14 cellular contexts compared by ENCODE assay signal in genomic region chr10:30476511-30476910, GRCh38. TPM values are rescaled to one million over a fixed set of nuclear protein-coding genes. Genes with fewer than 3 reads are reported as not detected.
DNase-seq lines count a peak whose midpoint lies in the region; ATAC-seq and TF ChIP-seq lines count a peak whose summit lies in the region.
"Had no signal": no experiment of that assay in that cellular context is flagged by ENCODE, and none has a peak within 500 bp of the region (broad histone marks: within the 10 kb centered on the region; RNA-seq: fewer than 3 reads in every experiment).

No MANE protein-coding gene starts in this region.

- TF ChIP-seq CTCF in natural killer cell (IDR thresholded peaks at IDR 0.05), result no peak

- H3K9me3 Mint-ChIP-seq in natural killer cell treated with Interleukin-12 subunit alpha and Interleukin-12 subunit beta and Interleukin-15 and Interleukin-18, amount 100 ng/mL, for 72 hours, result no peaks in the 10 kb centered on the region
- H3K9me3 Mint-ChIP-seq in natural killer cell, result no peaks in the 10 kb centered on the region
- H3K9me3 Mint-ChIP-seq in central memory CD8-positive, alpha-beta T cell, result no peaks in the 10 kb centered on the region
- peaks cover 0 to 4% (median 0%) of the 10 kb centered on the region in 7 donors for H3K9me3 Mint-ChIP-seq in naive B cell

- TF ChIP-seq POLR2A in erythroblast (IDR thresholded peaks at IDR 0.05; ENCODE audit: low read length), result no peak

- H3K4me3 Mint-ChIP-seq in natural killer cell treated with Interleukin-12 subunit alpha and Interleukin-12 subunit beta and Interleukin-15 and Interleukin-18, amount 100 ng/mL, for 72 hours, result peak overlapping the region; percentile 30
- H3K4me3 Mint-ChIP-seq in natural killer cell, result no peak overlapping the region
- H3K4me3 Mint-ChIP-seq in central memory CD8-positive, alpha-beta T cell, result peak overlapping the region; percentile 57
- H3K4me3 Mint-ChIP-seq in naive B cell, result peak overlapping the region in 6 of 8 donors; percentile 6 to 84 (median 54)
- H3K4me3 Mint-ChIP-seq: CD14-positive monocyte; CD8-positive, alpha-beta T cell had no signal

- H3K36me3 Mint-ChIP-seq in natural killer cell treated with Interleukin-12 subunit alpha and Interleukin-12 subunit beta and Interleukin-15 and Interleukin-18, amount 100 ng/mL, for 72 hours, result no peaks in the 10 kb centered on the region
- no peaks in the 10 kb centered on the region for H3K36me3 Mint-ChIP-seq in natural killer cell
- H3K36me3 Mint-ChIP-seq in central memory CD8-positive, alpha-beta T cell (ENCODE audit: insufficient read depth), result no peaks in the 10 kb centered on the region
- H3K36me3 Mint-ChIP-seq in naive B cell, result no peaks in the 10 kb centered on the region
- H3K36me3 Mint-ChIP-seq: CD8-positive, alpha-beta T cell had no signal

- intact Hi-C loops in natural killer cell (cut with micrococcal nuclease), result no loop called here

- H3K4me1 Mint-ChIP-seq in natural killer cell treated with Interleukin-12 subunit alpha and Interleukin-12 subunit beta and Interleukin-15 and Interleukin-18, amount 100 ng/mL, for 72 hours (ENCODE audit: low read depth in 2 of 2), result peaks cover 23 to 24% of the 10 kb centered on the region in 2 donors
- H3K4me1 Mint-ChIP-seq in natural killer cell, result peaks cover 11 to 35% of the 10 kb centered on the region in 2 donors
- peaks cover 19% of the 10 kb centered on the region for H3K4me1 Mint-ChIP-seq in central memory CD8-positive, alpha-beta T cell
- peaks cover 31 to 53% (median 38%) of the 10 kb centered on the region in 3 donors for H3K4me1 Mint-ChIP-seq in naive B cell

- ATAC-seq in natural killer cell treated with Interleukin-12 subunit alpha and Interleukin-12 subunit beta and Interleukin-15 and Interleukin-18, amount 100 ng/mL, for 72 hours, result no peak
- ATAC-seq in natural killer cell (no peak), naive B cell (ENCODE audit: low read depth in 2 of 2) (no peak), GM21737 (IDR thresholded peaks at IDR 0.05; ENCODE audit: unreplicated experiment) (no peak)
- no peak for ATAC-seq in central memory CD8-positive, alpha-beta T cell (replicated peaks; ENCODE audit: extremely low read depth, poor library complexity, severe bottlenecking)
- ATAC-seq: CD8-positive, alpha-beta T cell; HepG2 had no signal

- H3K27me3 Mint-ChIP-seq in natural killer cell treated with Interleukin-12 subunit alpha and Interleukin-12 subunit beta and Interleukin-15 and Interleukin-18, amount 100 ng/mL, for 72 hours, result no peaks in the 10 kb centered on the region
- no peaks in the 10 kb centered on the region for H3K27me3 Mint-ChIP-seq in natural killer cell (ENCODE audit: low read depth in 2 of 2)
- H3K27me3 Mint-ChIP-seq in central memory CD8-positive, alpha-beta T cell, result no peaks in the 10 kb centered on the region
- no peaks in the 10 kb centered on the region for H3K27me3 Mint-ChIP-seq in naive B cell

- peak overlapping the region; percentile 2 to 38 for H3K27ac Mint-ChIP-seq in natural killer cell treated with Interleukin-12 subunit alpha and Interleukin-12 subunit beta and Interleukin-15 and Interleukin-18, amount 100 ng/mL, for 72 hours
- H3K27ac Mint-ChIP-seq in natural killer cell (no peak overlapping the region), naive B cell (peak overlapping the region in 5 of 6 donors; percentile 51 to 94 (median 88))
- H3K27ac Mint-ChIP-seq in central memory CD8-positive, alpha-beta T cell (ENCODE audit: low read depth), result peak overlapping the region; percentile 35
- H3K27ac Mint-ChIP-seq: CD8-positive, alpha-beta T cell had no signal

- no peak for DNase-seq in natural killer cell treated with Interleukin-12 subunit alpha and Interleukin-12 subunit beta and Interleukin-15 and Interleukin-18, amount 100 ng/mL, for 72 hours (ENCODE audit: low spot score)
- no peak for DNase-seq in natural killer cell
- no peak for DNase-seq in central memory CD8-positive, alpha-beta T cell (ENCODE audit: low spot score in 2 of 2)
- no peak for DNase-seq in naive B cell
- no peak for DNase-seq in erythroblast (lab: John Stamatoyannopoulos, UW)
- DNase-seq in mesenteric fat pad (ENCODE audit: low spot score), result no peak
- DNase-seq: CD8-positive, alpha-beta T cell; COR-L47; DMS153; DMS79 treated with DMSO at 0.1 percent for 48 hours; EL had no signal

RNA-seq across cellular contexts. Expression of gene MAP3K8, which starts 42.5 kb away (rescaled TPM):
- total RNA-seq in natural killer cell treated with Interleukin-12 subunit alpha and Interleukin-12 subunit beta and Interleukin-15 and Interleukin-18, amount 100 ng/mL, for 72 hours, result 100 to 1,000 TPM; 239 to 355 TPM
- total RNA-seq in natural killer cell (100 to 1,000 TPM; 200 to 244 (median 236) TPM), mesenteric fat pad (99.7 TPM)
- 100 to 1,000 TPM in 2 of 6 donors, 10 to 100 TPM in 4; 75.2 to 122 (median 90.8) TPM for polyA plus RNA-seq in naive B cell (ENCODE audit: low read depth in 6 of 6)

Comparison
In these comparisons a context has a peak if more than half of its experiments do, and no peak if none do; other contexts are left out.
1. H3K27ac Mint-ChIP-seq: peak in natural killer cell treated with Interleukin-12 subunit alpha and Interleukin-12 subunit beta and Interleukin-15 and Interleukin-18, amount 100 ng/mL, for 72 hours (2 of 2), central memory CD8-positive, alpha-beta T cell (single experiment) and naive B cell (5 of 6); none in natural killer cell (0 of 2).